24 cellular contexts compared by ENCODE assay signal in the genomic region with DNA sequence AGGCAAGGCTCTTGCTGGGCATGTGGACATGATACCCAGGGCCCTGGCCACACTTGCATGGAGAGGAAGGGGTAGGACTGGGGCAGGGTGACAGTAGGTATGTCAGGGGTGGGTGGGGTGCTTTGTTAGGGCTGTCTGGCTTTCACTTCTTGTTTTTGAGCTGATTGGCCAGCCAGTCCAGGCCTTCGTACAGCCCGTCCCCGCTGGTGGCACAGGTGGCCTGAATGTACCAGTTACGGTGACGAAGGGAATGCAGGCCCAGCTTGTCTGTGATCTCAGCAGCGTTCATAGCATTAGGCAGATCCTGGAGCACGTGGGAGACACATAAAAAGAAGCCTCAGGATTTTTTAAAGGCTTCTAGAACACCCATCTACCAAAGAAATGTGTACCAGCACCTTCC. TPM values are rescaled to one million over a fixed set of nuclear protein-coding genes. Genes with fewer than 3 reads are reported as not detected.
"Had no signal": no experiment of that assay in that cellular context is flagged by ENCODE, and none has a peak within 500 bp of the region (broad histone marks: within the 10 kb centered on the region; RNA-seq: fewer than 3 reads in every experiment).

No MANE protein-coding gene starts in this region.

- H3K27me3 Mint-ChIP-seq: activated naive CD8-positive, alpha-beta T cell treated with anti-CD3 and anti-CD28 coated beads, Interleukin-2, amount 50 U/mL, for 24 hours; activated T-helper 17 cell treated with anti-CD3 and anti-CD28 coated beads, Interleukin-2, amount 50 U/mL, for 72 hours; stimulated activated naive CD8-positive, alpha-beta T cell treated with anti-CD3 and anti-CD28 coated beads, Interleukin-15, Interleukin-2, amounts not matched to agents 100 ng/mL and 50 ng/mL, for 24 hours; type B pancreatic cell had no signal

- H3K4me3 Mint-ChIP-seq: activated naive CD8-positive, alpha-beta T cell treated with anti-CD3 and anti-CD28 coated beads, Interleukin-2, amount 50 U/mL, for 24 hours; activated T-helper 17 cell treated with anti-CD3 and anti-CD28 coated beads, Interleukin-2, amount 50 U/mL, for 72 hours; nephron progenitor cell; stimulated activated naive CD8-positive, alpha-beta T cell treated with anti-CD3 and anti-CD28 coated beads, Interleukin-15, Interleukin-2, amounts not matched to agents 100 ng/mL and 50 ng/mL, for 24 hours; type B pancreatic cell had no signal

- H3K27ac Mint-ChIP-seq: activated naive CD8-positive, alpha-beta T cell treated with anti-CD3 and anti-CD28 coated beads, Interleukin-2, amount 50 U/mL, for 24 hours; activated T-helper 17 cell treated with anti-CD3 and anti-CD28 coated beads, Interleukin-2, amount 50 U/mL, for 72 hours; stimulated activated naive CD8-positive, alpha-beta T cell treated with anti-CD3 and anti-CD28 coated beads, Interleukin-15, Interleukin-2, amounts not matched to agents 100 ng/mL and 50 ng/mL, for 24 hours; type B pancreatic cell had no signal

- H3K9me3 Mint-ChIP-seq: activated naive CD8-positive, alpha-beta T cell treated with anti-CD3 and anti-CD28 coated beads, Interleukin-2, amount 50 U/mL, for 24 hours; activated T-helper 17 cell treated with anti-CD3 and anti-CD28 coated beads, Interleukin-2, amount 50 U/mL, for 72 hours; nephron progenitor cell; stimulated activated naive CD8-positive, alpha-beta T cell treated with anti-CD3 and anti-CD28 coated beads, Interleukin-15, Interleukin-2, amounts not matched to agents 100 ng/mL and 50 ng/mL, for 24 hours; type B pancreatic cell had no signal

- H3K9me3 ChIP-seq: esophagus muscularis mucosa, left ventricle myocardium inferior, suprapubic skin had no signal

- H3K27ac ChIP-seq: esophagus muscularis mucosa, left ventricle myocardium inferior, suprapubic skin had no signal

- DNase-seq: activated CD4-positive, alpha-beta T cell treated with anti-CD3 and anti-CD28 coated beads, Interleukin-2, amount 50 U/mL, for 48 hours; activated naive CD4-positive, alpha-beta T cell treated with Interleukin-2 at 50 U/mL for 16 hours; activated naive CD8-positive, alpha-beta T cell treated with anti-CD3 and anti-CD28 coated beads, Interleukin-2, amount 50 U/mL, for 24 hours; aorta; hippocampal formation; kidney; left ventricle myocardium inferior; mesenchymal stem cell; nephron progenitor cell; occipital lobe; right cardiac atrium; stimulated activated CD4-positive, alpha-beta T cell treated with anti-CD3 and anti-CD28 coated beads, Interleukin-4, amount 100 ng/mL, for 4 hours; stimulated activated CD8-positive, alpha-beta memory T cell treated with anti-CD3 and anti-CD28 coated beads, Interleukin-4, amount 100 ng/mL, for 48 hours; T-helper 1 cell; T1000 had no signal

- H3K4me3 ChIP-seq: esophagus muscularis mucosa, left ventricle myocardium inferior, skin epidermis, suprapubic skin had no signal

- ATAC-seq: activated naive CD8-positive, alpha-beta T cell treated with anti-CD3 and anti-CD28 coated beads, Interleukin-2, amount 50 U/mL, for 24 hours; activated T-helper 17 cell treated with anti-CD3 and anti-CD28 coated beads, Interleukin-2, amount 50 U/mL, for 72 hours; right cardiac atrium had no signal

- H3K27me3 ChIP-seq: esophagus muscularis mucosa, suprapubic skin had no signal

RNA-seq across cellular contexts. Expression of a gene that starts 32.7 kb away (rescaled TPM):
- total RNA-seq: bronchial epithelial cell, glomerular endothelial cell had no signal
- polyA plus RNA-seq: aorta had no signal

RNA-seq across cellular contexts. Expression of a gene that starts 39.3 kb away (rescaled TPM):
- total RNA-seq: activated T-helper 17 cell treated with anti-CD3 and anti-CD28 coated beads, Interleukin-2, amount 50 U/mL, for 72 hours; aorta; bronchial epithelial cell; esophagus muscularis mucosa; glomerular endothelial cell; kidney; left ventricle myocardium inferior; occipital lobe; posterior vena cava; right cardiac atrium; suprapubic skin had no signal
- polyA plus RNA-seq: aorta, right cardiac atrium had no signal
